In the genomic region with DNA sequence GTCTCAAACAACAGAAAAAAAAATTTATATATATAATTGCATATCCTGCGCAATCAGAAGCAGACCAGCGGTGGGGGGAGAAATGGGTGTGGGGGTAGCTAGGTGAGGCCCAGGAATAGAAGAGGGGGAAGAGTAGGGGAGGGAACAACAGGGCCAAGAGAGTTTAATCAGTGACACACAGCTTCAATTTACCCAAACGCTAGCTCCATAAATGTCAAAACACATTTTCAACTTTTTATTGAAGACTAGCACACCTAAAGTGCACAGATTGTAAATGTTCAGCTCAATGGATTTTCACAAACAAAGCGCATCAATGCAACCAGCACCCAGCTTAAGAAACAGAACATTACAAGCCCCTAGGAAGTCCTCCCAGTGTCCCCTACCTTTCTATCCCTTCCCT, we compare ENCODE assay signal across 33 cellular contexts. TPM values are rescaled to one million over a fixed set of nuclear protein-coding genes. Genes with fewer than 3 reads are reported as not detected.
"Had no signal": no experiment of that assay in that cellular context is flagged by ENCODE, and none has a peak within 500 bp of the region (broad histone marks: within the 10 kb centered on the region; RNA-seq: fewer than 3 reads in every experiment).

No MANE protein-coding gene starts in this region.

- H3K9ac ChIP-seq: neural progenitor cell, parathyroid adenoma had no signal

- H3K27ac ChIP-seq: neural progenitor cell, ovary, parathyroid adenoma, psoas muscle, skin epidermis, spleen, stomach, thoracic aorta, thyroid gland, tibial nerve, upper lobe of left lung, vagina had no signal

- H3K4me3 ChIP-seq: neural progenitor cell, ovary, psoas muscle, skin epidermis, smooth muscle cell, spleen, stomach, thoracic aorta, thyroid gland, tibial nerve, upper lobe of left lung, vagina had no signal

- H3K4me1 ChIP-seq: psoas muscle had no signal

- ATAC-seq: naive thymus-derived CD4-positive, alpha-beta T cell; natural killer cell; psoas muscle; right cardiac atrium; sciatic nerve; stimulated activated effector memory CD8-positive, alpha-beta T cell treated with anti-CD3 and anti-CD28 coated beads, Interleukin-12 subunit alpha, Interleukin-12 subunit beta, amount 100 ng/mL, for 72 hours; stimulated activated naive B cell treated with anti-CD40 and anti-IgM and Interleukin-4, amounts not matched to agents 10 μg/mL and 1 μg/mL and 100 μg/mL, for 72 hours had no signal

- H3K36me3 ChIP-seq: neural progenitor cell, ovary, spleen, stomach, thoracic aorta, thyroid gland, tibial nerve, upper lobe of left lung, vagina had no signal

- FAIRE-seq: urothelium cell line had no signal

- H3K9me3 ChIP-seq: ovary, psoas muscle, spleen, stomach, thoracic aorta, thyroid gland, tibial nerve, upper lobe of left lung, vagina had no signal

- DNase-seq: naive thymus-derived CD4-positive, alpha-beta T cell; natural killer cell; occipital lobe; ovary; psoas muscle; right cardiac atrium; spleen; stimulated activated CD4-positive, alpha-beta T cell treated with anti-CD3 and anti-CD28 coated beads, Interleukin-12 subunit alpha, Interleukin-12 subunit beta, amount 100 ng/mL, for 4 hours; stimulated activated CD4-positive, alpha-beta T cell treated with anti-CD3 and anti-CD28 coated beads, Interleukin-1b, Interleukin-23, amount 100 ng/mL, for 48 hours; stimulated activated CD4-positive, alpha-beta T cell treated with anti-CD3 and anti-CD28 coated beads, Interleukin-4, amount 100 ng/mL, for 1 hour; stimulated activated naive B cell treated with anti-CD40 and anti-IgM and Interleukin-4, amounts not matched to agents 10 μg/mL and 1 μg/mL and 100 μg/mL, for 72 hours; stimulated activated naive CD4-positive, alpha-beta T cell treated with Interleukin-2 at 50 U/mL for 16 hours; stomach; thyroid gland; trophoblast cell; upper lobe of left lung had no signal

RNA-seq across cellular contexts. Expression of a gene that starts 24.8 kb away (rescaled TPM):
- polyA plus RNA-seq: neural cell had no signal

RNA-seq across cellular contexts. Expression of a gene that starts 25.9 kb away (rescaled TPM):
- total RNA-seq: naive thymus-derived CD4-positive, alpha-beta T cell; natural killer cell; occipital lobe; osteoblast; psoas muscle; renal cortical epithelial cell; right cardiac atrium; sciatic nerve; smooth muscle cell; spleen; subcutaneous adipose tissue; temporal lobe; thoracic aorta; ureter; vagina had no signal
- polyA plus RNA-seq: naive thymus-derived CD4-positive, alpha-beta T cell; neural cell; psoas muscle; right cardiac atrium; smooth muscle cell; spleen had no signal

RNA-seq across cellular contexts. Expression of a gene that starts 37.4 kb away (rescaled TPM):
- total RNA-seq: naive thymus-derived CD4-positive, alpha-beta T cell; natural killer cell; occipital lobe; osteoblast; ovary; progenitor cell of endocrine pancreas; psoas muscle; renal cortical epithelial cell; right cardiac atrium; sciatic nerve; smooth muscle cell; spleen; stomach; subcutaneous adipose tissue; temporal lobe; thoracic aorta; thyroid gland; tibial nerve; upper lobe of left lung; ureter; vagina had no signal
- polyA plus RNA-seq: naive thymus-derived CD4-positive, alpha-beta T cell; neural cell; ovary; psoas muscle; right cardiac atrium; smooth muscle cell; spleen; stomach had no signal
